In genomic region chr3:38575279-38575843, GRCh38 we compare ENCODE assay signal across 20 cellular contexts.
DNase-seq lines count a peak whose midpoint lies in the region; ATAC-seq, FAIRE-seq and TF ChIP-seq lines count a peak whose summit lies in the region.
"Had no signal": no experiment of that assay in that cellular context is flagged by ENCODE, and none has a peak within 500 bp of the region (broad histone marks: within the 10 kb centered on the region; RNA-seq: fewer than 3 reads in every experiment).

No MANE protein-coding gene starts in this region.

- no peaks in the 10 kb centered on the region for H3K27me3 ChIP-seq in dorsolateral prefrontal cortex
- H3K27me3 ChIP-seq: ascending aorta, gastrocnemius medialis had no signal

- ATAC-seq in sciatic nerve: no peak
- no peak for ATAC-seq in HG02970 (IDR thresholded peaks at IDR 0.05; ENCODE audit: low FRiP score, unreplicated experiment)
- no peak for ATAC-seq in HG02840 (IDR thresholded peaks at IDR 0.05; ENCODE audit: low FRiP score, unreplicated experiment)
- ATAC-seq: activated CD4-positive, alpha-beta T cell treated with anti-CD3 and anti-CD28 coated beads for 36 hours; gastrocnemius medialis had no signal

- H3K4me3 ChIP-seq in kidney (ENCODE audit: low read length in 2 of 2): no peak overlapping the region
- no peak overlapping the region for H3K4me3 ChIP-seq in dorsolateral prefrontal cortex
- H3K4me3 ChIP-seq: ascending aorta, gastrocnemius medialis had no signal

- no peaks in the 10 kb centered on the region for H3K9me3 ChIP-seq in kidney (ENCODE audit: control insufficient read depth in 1 of 2, low read length in 2 of 2)
- H3K9me3 ChIP-seq: gastrocnemius medialis had no signal

- FAIRE-seq in kidney (lab: Jason Lieb, UNC): no peak
- FAIRE-seq: D721Med had no signal

- no peak for TF ChIP-seq EP300 in Ishikawa (IDR thresholded peaks at IDR 0.05; ENCODE audit: borderline replicate concordance)

- no peak overlapping the region for H3K27ac ChIP-seq in kidney (ENCODE audit: low read depth in 2 of 2, low read length in 2 of 2)
- no peak overlapping the region for H3K27ac ChIP-seq in dorsolateral prefrontal cortex
- H3K27ac ChIP-seq: ascending aorta, C4-2B, gastrocnemius medialis had no signal

- no peaks in the 10 kb centered on the region for H3K36me3 ChIP-seq in kidney (ENCODE audit: control insufficient read depth in 1 of 2, insufficient read depth in 2 of 2, low read length in 2 of 2)
- H3K36me3 ChIP-seq: ascending aorta, gastrocnemius medialis had no signal

- peak; percentile 30 for DNase-seq in activated CD8-positive, alpha-beta memory T cell treated with anti-CD3 and anti-CD28 coated beads for 24 hours
- no peak for DNase-seq in activated CD8-positive, alpha-beta memory T cell treated with anti-CD3 and anti-CD28 coated beads, Interleukin-2, amount 50 U/mL, for 4 hours
- DNase-seq in kidney (peak; percentile 53), sciatic nerve (ENCODE audit: low spot score) (peak; percentile 45), dorsolateral prefrontal cortex (no peak)
- DNase-seq: activated CD4-positive, alpha-beta T cell treated with anti-CD3 and anti-CD28 coated beads for 36 hours; activated naive CD4-positive, alpha-beta T cell treated with anti-CD3 and anti-CD28 coated beads, Interleukin-2, amount 50 U/mL, for 16 hours; EL; gastrocnemius medialis; mesendoderm; NCI-H1417 treated with DMSO at 0.1 percent for 48 hours; NCI-H2171; Right ventricle myocardium superior; SW 1271 had no signal

- no peak overlapping the region for H3K9ac ChIP-seq in kidney (ENCODE audit: low read length in 2 of 2)

- H3K4me1 ChIP-seq in kidney (ENCODE audit: control insufficient read depth in 1 of 2, insufficient read depth in 1 of 2, low read depth in 1 of 2, low read length in 2 of 2): no peaks in the 10 kb centered on the region
- H3K4me1 ChIP-seq: ascending aorta, gastrocnemius medialis had no signal

- TF ChIP-seq CTCF in kidney (IDR thresholded peaks at IDR 0.05; ENCODE audit: borderline replicate concordance, extremely low read depth, insufficient read depth) (no peak), dorsolateral prefrontal cortex (IDR thresholded peaks at IDR 0.05 in 54 of 56, conservative IDR thresholded peaks at IDR 0.05 in 2 of 56; ENCODE audit: low read depth in 1 of 56, partially characterized antibody in 56 of 56) (no peak)

- no peak for TF ChIP-seq RAD21 in Ishikawa (IDR thresholded peaks at IDR 0.05; ENCODE audit: low read depth)

- intact Hi-C loops in kidney (cut with DNase I): no loop called here
- intact Hi-C loops in sciatic nerve (cut with DNase I): no loop called here
- intact Hi-C loops in dorsolateral prefrontal cortex (cut with DNase I): no loop called here

TF ChIP-seq in Ishikawa, 13 proteins besides CTCF, POLR2A, EP300 and RAD21:
- TF ChIP-seq CEBPB (IDR thresholded peaks at IDR 0.05) (peak; percentile 78), EGR1 (IDR thresholded peaks at IDR 0.05) (no peak)

Comparison
In these comparisons a context has a peak if more than half of its experiments do, and no peak if none do; other contexts are left out.
1. DNase-seq: peak in activated CD8-positive, alpha-beta memory T cell treated with anti-CD3 and anti-CD28 coated beads for 24 hours (single experiment), kidney (single experiment) and sciatic nerve (single experiment); none in activated CD8-positive, alpha-beta memory T cell treated with anti-CD3 and anti-CD28 coated beads, Interleukin-2, amount 50 U/mL, for 4 hours (single experiment) and dorsolateral prefrontal cortex (0 of 10).